ENCODE assay signal across 19 cellular contexts in genomic region chr7:37033141-37033540, GRCh38.
"Had no signal": no experiment of that assay in that cellular context is flagged by ENCODE, and none has a peak within 500 bp of the region (broad histone marks: within the 10 kb centered on the region; RNA-seq: fewer than 3 reads in every experiment).

No MANE protein-coding gene starts in this region.

- H3K27me3 Mint-ChIP-seq: activated CD4-positive, alpha-beta T cell treated with anti-CD3 and anti-CD28 coated beads, Interleukin-2, amount 10 ng/mL, durations not matched to agents 24 days and 14 days; naive thymus-derived CD4-positive, alpha-beta T cell; stimulated activated naive CD8-positive, alpha-beta T cell treated with anti-CD3 and anti-CD28 coated beads, Interleukin-15, Interleukin-2, amounts not matched to agents 100 ng/mL and 50 ng/mL, for 24 hours had no signal

- H3K27ac ChIP-seq: epithelial cell of prostate, testis had no signal

- ATAC-seq: activated naive CD4-positive, alpha-beta T cell treated with anti-CD3 and anti-CD28 coated beads, Interleukin-2, amount 50 U/mL, for 72 hours; activated T-cell treated with anti-CD3 and anti-CD28 coated beads, Interleukin-2, amount 50 U/mL, for 72 hours; mucosa of descending colon; naive thymus-derived CD4-positive, alpha-beta T cell; right cardiac atrium had no signal

- H3K27ac Mint-ChIP-seq: activated CD4-positive, alpha-beta T cell treated with anti-CD3 and anti-CD28 coated beads, Interleukin-2, amount 10 ng/mL, durations not matched to agents 24 days and 14 days; stimulated activated naive CD8-positive, alpha-beta T cell treated with anti-CD3 and anti-CD28 coated beads, Interleukin-15, Interleukin-2, amounts not matched to agents 100 ng/mL and 50 ng/mL, for 24 hours had no signal

- H3K9me3 ChIP-seq: testis had no signal

- H3K4me3 Mint-ChIP-seq: activated CD4-positive, alpha-beta T cell treated with anti-CD3 and anti-CD28 coated beads, Interleukin-2, amount 10 ng/mL, durations not matched to agents 24 days and 14 days; activated T-cell treated with anti-CD3 and anti-CD28 coated beads, Interleukin-2, amount 50 U/mL, for 72 hours; naive thymus-derived CD4-positive, alpha-beta T cell; stimulated activated naive CD8-positive, alpha-beta T cell treated with anti-CD3 and anti-CD28 coated beads, Interleukin-15, Interleukin-2, amounts not matched to agents 100 ng/mL and 50 ng/mL, for 24 hours had no signal

- FAIRE-seq: islet of Langerhans had no signal

- H3K9me3 Mint-ChIP-seq: activated T-cell treated with anti-CD3 and anti-CD28 coated beads, Interleukin-2, amount 50 U/mL, for 72 hours had no signal

- H3K27me3 ChIP-seq: testis had no signal

- DNase-seq: activated CD4-positive, alpha-beta T cell treated with anti-CD3 and anti-CD28 coated beads, Interleukin-2, amount 10 ng/mL, durations not matched to agents 24 days and 14 days; activated CD4-positive, CD25-positive, alpha-beta regulatory T cell; activated CD8-positive, alpha-beta memory T cell treated with anti-CD3 and anti-CD28 coated beads, Interleukin-2, amount 50 U/mL, for 48 hours; activated gamma-delta T cell; activated T-cell treated with anti-CD3 and anti-CD28 coated beads, Interleukin-2, amount 50 U/mL, for 72 hours; effector memory CD4-positive, alpha-beta T cell; mucosa of descending colon; naive thymus-derived CD4-positive, alpha-beta T cell; posterior cingulate gyrus; right cardiac atrium; stimulated activated CD4-positive, alpha-beta T cell treated with anti-CD3 and anti-CD28 coated beads, Interleukin-4, amount 100 ng/mL, for 4 hours; stimulated activated CD8-positive, alpha-beta memory T cell treated with anti-CD3 and anti-CD28 coated beads, Interleukin-4, amount 100 ng/mL, for 48 hours; testis had no signal

- H3K4me3 ChIP-seq: lung, mucosa of descending colon, smooth muscle cell, testis had no signal
